In the genomic region with DNA sequence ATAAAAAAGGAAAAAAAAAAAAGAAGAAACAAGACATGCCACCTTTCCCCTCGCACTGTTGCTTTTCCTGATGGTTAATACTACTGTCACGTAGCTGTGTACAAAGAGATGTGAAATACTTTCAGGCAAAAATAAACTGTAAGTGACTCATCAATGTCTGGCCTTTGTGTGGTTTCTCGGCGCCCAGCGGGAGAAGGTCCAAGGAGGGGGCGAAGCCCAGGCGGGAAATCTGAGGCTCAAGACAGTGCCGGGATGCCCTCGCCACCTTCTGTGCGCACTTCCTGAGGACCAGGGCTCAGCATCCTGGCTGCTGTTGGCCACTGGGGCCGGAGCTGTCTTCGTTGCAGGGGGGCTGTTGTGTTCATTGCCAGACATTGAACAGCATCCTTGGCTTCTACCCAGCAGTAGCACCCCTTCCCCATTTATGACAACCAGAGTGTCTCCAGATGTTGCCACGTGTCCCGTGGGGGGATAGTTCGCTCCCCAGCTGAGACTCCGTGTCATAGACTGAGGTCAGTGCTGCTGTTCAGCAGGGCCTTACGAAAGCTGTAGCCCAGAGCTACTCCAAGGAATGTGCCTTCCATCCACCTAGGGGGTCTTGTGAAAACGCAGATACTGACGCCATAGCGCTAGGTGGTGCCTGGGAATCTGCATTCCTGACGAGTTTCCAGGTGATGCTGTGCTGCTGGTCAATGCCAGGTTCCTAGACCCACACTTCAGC, we compare ENCODE assay signal across 9 cellular contexts.
A peak's percentile ranks its signal among the peaks of the same experiment; 100 is the strongest.
DNase-seq lines count a peak whose midpoint lies in the region; ATAC-seq, FAIRE-seq and TF ChIP-seq lines count a peak whose summit lies in the region.
"Had no signal": no experiment of that assay in that cellular context is flagged by ENCODE, and none has a peak within 500 bp of the region (broad histone marks: within the 10 kb centered on the region; RNA-seq: fewer than 3 reads in every experiment).

No MANE protein-coding gene starts in this region.

- peaks cover 14% of the 10 kb centered on the region for H3K36me3 ChIP-seq in skeletal muscle satellite cell (ENCODE audit: insufficient read depth, low read length)

- H3K9me3 ChIP-seq in H9 (ENCODE audit: control insufficient read depth, low read depth, low read length) (no peaks in the 10 kb centered on the region), skeletal muscle satellite cell (replicated peaks; ENCODE audit: low read length) (no peaks in the 10 kb centered on the region)

- WGBS in H9 (ENCODE audit: extremely low coverage, insufficient read length, low lambda C conversion rate), result no CpG with 5 or more reads among the region's 21 CpGs

- DNase-seq in H9 (peak; percentile 79), RCC 7860 (ENCODE audit: low spot score) (peak; percentile 92), fibroblast of gingiva (ENCODE audit: low read depth) (peak; percentile 82), NCI-H526 (lab: John Stamatoyannopoulos, UW) (no peak), NCI-H524 treated with DMSO at 0.1 percent for 48 hours (lab: John Stamatoyannopoulos, UW) (no peak)
- DNase-seq: activated T-cell treated with anti-CD3 and anti-CD28 coated beads, Interleukin-2, amount 50 U/mL, for 72 hours had no signal

- no peak overlapping the region for H3K14ac ChIP-seq in H9 (ENCODE audit: insufficient read depth, low read length)

- no peak overlapping the region for H2BK120ac ChIP-seq in H9 (ENCODE audit: low read depth, low read length, poor library complexity, severe bottlenecking)

- H3K23ac ChIP-seq in H9 (ENCODE audit: insufficient read length, low read depth, low read length), result no peak overlapping the region

- H3K27ac ChIP-seq in H9 (ENCODE audit: insufficient read length, low read depth, low read length), result no peak overlapping the region

- no peak overlapping the region for H3K4ac ChIP-seq in H9 (ENCODE audit: low read depth, low read length)

- no peaks in the 10 kb centered on the region for H3K23me2 ChIP-seq in H9 (ENCODE audit: insufficient read length, low read depth, low read length, poor library complexity, severe bottlenecking)

- H3K4me1 Mint-ChIP-seq in H9, result peaks cover 56 to 69% of the 10 kb centered on the region in 2 experiments

- H3K4me2 ChIP-seq in H9 (ENCODE audit: insufficient read depth, insufficient read length, low read length) (no peak overlapping the region), skeletal muscle satellite cell (ENCODE audit: low read length) (peak overlapping the region; percentile 4)

- no peak overlapping the region for H2BK20ac ChIP-seq in H9 (ENCODE audit: low read depth, low read length, poor library complexity, severe bottlenecking)

- no peak overlapping the region for H2AFZ ChIP-seq in H9 (ENCODE audit: low read length)

- H3K27me3 Mint-ChIP-seq in H9 (ENCODE audit: low read depth), result no peaks in the 10 kb centered on the region

- no peak overlapping the region for H4K91ac ChIP-seq in H9 (ENCODE audit: insufficient read length, low read depth, low read length)

- H2BK15ac ChIP-seq in H9 (ENCODE audit: low read depth, low read length), result no peak overlapping the region

- no peak overlapping the region for H2BK5ac ChIP-seq in H9 (ENCODE audit: insufficient read length, low read length)

- no peak overlapping the region for H4K5ac ChIP-seq in H9 (ENCODE audit: insufficient read length, low read depth, low read length)

- TF ChIP-seq CTCF in H9 (conservative IDR thresholded peaks at IDR 0.05), result no peak

- H3K79me2 ChIP-seq in H9 (ENCODE audit: insufficient read depth, low read length), result no peaks in the 10 kb centered on the region

- no peaks in the 10 kb centered on the region for H3K9me3 Mint-ChIP-seq in H9
- H3K9me3 Mint-ChIP-seq: activated T-cell treated with anti-CD3 and anti-CD28 coated beads, Interleukin-2, amount 50 U/mL, for 72 hours had no signal

- peak; percentile 95 for FAIRE-seq in RCC 7860 (lab: Jason Lieb, UNC)

- H3K27me3 ChIP-seq in H9 (ENCODE audit: insufficient read depth, low read length) (no peaks in the 10 kb centered on the region), skeletal muscle satellite cell (ENCODE audit: control insufficient read depth, insufficient read depth, low read length) (peaks cover 2% of the 10 kb centered on the region)

- H4K8ac ChIP-seq in H9 (replicated peaks; ENCODE audit: insufficient read length, low read depth, low read length), result no peak overlapping the region

- peaks cover 10% of the 10 kb centered on the region for H3K4me1 ChIP-seq in H9 (ENCODE audit: insufficient read depth, low read length)
- H3K4me1 ChIP-seq in skeletal muscle satellite cell (ENCODE audit: control insufficient read depth, insufficient read depth, low read length), result peaks cover 31% of the 10 kb centered on the region

- H4K20me1 ChIP-seq in H9 (ENCODE audit: control insufficient read depth, insufficient read depth, insufficient read length), result no peaks in the 10 kb centered on the region

- H3K36me3 Mint-ChIP-seq in H9 (ENCODE audit: insufficient read depth in 1 of 3, low read depth in 3 of 3), result peaks cover 10 to 20% (median 14%) of the 10 kb centered on the region in 3 experiments; a peak in 6 of 7 replicates

- no peaks in the 10 kb centered on the region for H3K79me1 ChIP-seq in H9 (ENCODE audit: insufficient read depth, low read depth, low read length, poor library complexity, severe bottlenecking)

- ATAC-seq in HG03097 (IDR thresholded peaks at IDR 0.05; ENCODE audit: low FRiP score, unreplicated experiment) (no peak), GM21360 (IDR thresholded peaks at IDR 0.05; ENCODE audit: unreplicated experiment) (no peak)
- ATAC-seq: activated T-cell treated with anti-CD3 and anti-CD28 coated beads, Interleukin-2, amount 50 U/mL, for 72 hours had no signal

- H3K18ac ChIP-seq in H9 (ENCODE audit: insufficient read length, low read depth, low read length), result no peak overlapping the region

- no peak overlapping the region for H3K56ac ChIP-seq in H9 (ENCODE audit: insufficient read length, low read depth, low read length)

- H3K9ac ChIP-seq in H9 (ENCODE audit: extremely low read depth, insufficient read length, low read length) (no peak overlapping the region), skeletal muscle satellite cell (ENCODE audit: low read depth, low read length) (no peak overlapping the region)

- no peak overlapping the region for H2AK5ac ChIP-seq in H9 (ENCODE audit: insufficient read length, low read length)

- no peak overlapping the region for H3K4me3 ChIP-seq in skeletal muscle satellite cell (ENCODE audit: low read length)

- H3K4me3 Mint-ChIP-seq in H9, result peak overlapping the region; percentile 22 to 33
- H3K4me3 Mint-ChIP-seq: activated T-cell treated with anti-CD3 and anti-CD28 coated beads, Interleukin-2, amount 50 U/mL, for 72 hours had no signal

- H3K27ac Mint-ChIP-seq in H9, result peak overlapping the region; percentile 22 to 88 (median 86); a peak in 6 of 7 replicates

- H2BK12ac ChIP-seq in H9 (ENCODE audit: insufficient read length, low read depth, low read length), result no peak overlapping the region

- H3T11ph ChIP-seq in H9 (ENCODE audit: low read length), result no peak overlapping the region

Comparison
In these comparisons a context has a peak if more than half of its experiments do, and no peak if none do; other contexts are left out.
1. DNase-seq: peak in H9 (single experiment), RCC 7860 (single experiment) and fibroblast of gingiva (single experiment); none in NCI-H526 (0 of 2) and NCI-H524 treated with DMSO at 0.1 percent for 48 hours (single experiment).